Comparison of ENCODE assay signal across 9 cellular contexts in the genomic region with DNA sequence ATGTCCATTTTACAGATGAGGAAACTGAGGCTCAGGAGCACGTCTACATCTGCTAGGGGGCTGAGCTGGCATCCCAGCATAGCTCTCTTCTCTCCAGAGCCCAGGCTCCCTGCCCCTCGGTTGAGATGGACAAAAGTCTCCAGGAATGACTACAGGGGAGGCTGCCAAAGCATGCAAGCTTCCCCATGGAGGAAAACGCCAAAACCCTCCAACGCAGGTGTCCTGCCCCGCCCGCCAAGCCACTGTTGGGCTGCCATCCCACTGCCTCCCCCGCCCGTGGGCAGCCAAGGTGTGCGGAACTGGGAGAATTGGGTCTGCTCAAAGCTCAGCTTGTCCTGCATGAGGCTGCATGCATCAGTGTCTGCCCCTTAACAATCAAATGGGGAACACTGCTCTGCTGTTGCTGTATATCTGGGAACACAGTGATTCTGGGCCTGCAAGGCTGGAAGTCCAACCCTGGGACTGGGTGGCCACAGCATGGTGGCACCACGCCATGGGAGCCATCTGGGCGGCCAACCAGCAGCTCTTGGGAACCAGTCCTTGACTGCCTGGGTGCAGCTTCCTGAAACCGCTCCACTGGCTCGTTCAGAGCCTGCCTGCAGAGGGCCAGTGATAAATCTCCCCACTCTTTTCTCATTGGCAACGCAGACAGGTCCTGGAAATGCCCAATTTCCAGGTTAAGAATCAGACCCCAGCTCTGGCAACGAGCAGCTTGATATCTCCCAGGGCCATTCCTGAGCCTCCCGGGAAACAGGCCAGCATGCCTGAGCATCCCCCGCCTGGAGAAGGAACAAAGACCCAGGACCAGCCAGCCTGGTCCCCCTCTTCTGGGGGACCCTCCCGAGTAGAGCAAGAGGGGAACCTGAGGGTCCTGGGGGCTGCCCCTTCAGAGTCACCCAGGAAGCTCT. TPM values are rescaled to one million over a fixed set of nuclear protein-coding genes. Genes with fewer than 3 reads are reported as not detected.
DNase-seq lines count a peak whose midpoint lies in the region; ATAC-seq and TF ChIP-seq lines count a peak whose summit lies in the region.
"Had no signal": no experiment of that assay in that cellular context is flagged by ENCODE, and none has a peak within 500 bp of the region (broad histone marks: within the 10 kb centered on the region; RNA-seq: fewer than 3 reads in every experiment).

No MANE protein-coding gene starts in this region.

- POLR2A ChIA-PET in activated B cell treated with CpG ODN at 0.5 μM for 24 hours (lab: Charles Lee) = interaction anchor here (0.7 to 8.7 kb wide), 2 partner anchors 29 to 52 kb away, joined by 3 to 89 read pairs; no protein-coding TSS in a partner anchor
- POLR2A ChIA-PET in GM10248 (lab: Yijun Ruan, JAX) = interaction anchor here (0.6 to 1.7 kb wide), 4 partner anchors 9 to 32 kb away, joined by 3 to 8 read pairs (median 4); no protein-coding TSS in a partner anchor

- WGBS in hepatocyte (ENCODE audit: low lambda C conversion rate, missing lambda C conversion rate) = 86% methylated on average over 18 of the region's 18 CpGs

- no peaks in the 10 kb centered on the region for H3K9me3 Mint-ChIP-seq in activated B cell treated with CpG ODN at 0.5 μM for 24 hours
- H3K9me3 Mint-ChIP-seq in nephron progenitor cell = no peaks in the 10 kb centered on the region

- no peak for ATAC-seq in activated B cell treated with CpG ODN at 0.5 μM for 24 hours (ENCODE audit: low read depth)
- ATAC-seq in GM21825 (IDR thresholded peaks at IDR 0.05; ENCODE audit: unreplicated experiment) = no peak

- peaks cover 73% of the 10 kb centered on the region for H3K79me2 ChIP-seq in hepatocyte

- H3K9me3 ChIP-seq in hepatocyte (ENCODE audit: low read depth) (no peaks in the 10 kb centered on the region), skeletal muscle tissue (ENCODE audit: control insufficient read depth in 3 of 3, low read length in 3 of 3) (no peaks in the 10 kb centered on the region)

- H3K9ac ChIP-seq in skeletal muscle tissue (ENCODE audit: low read depth in 1 of 3, low read length in 3 of 3) = peak overlapping the region; percentile 16 to 81 (median 27)

- H3K4me3 Mint-ChIP-seq in activated B cell treated with CpG ODN at 0.5 μM for 24 hours (no peak overlapping the region), nephron progenitor cell (no peak overlapping the region)

- no peak overlapping the region for H3K4me2 ChIP-seq in hepatocyte

- peaks cover 77% of the 10 kb centered on the region for H3K4me1 Mint-ChIP-seq in activated B cell treated with CpG ODN at 0.5 μM for 24 hours
- peaks cover 77% of the 10 kb centered on the region for H3K4me1 Mint-ChIP-seq in nephron progenitor cell

- DNase-seq in GM03348 (ENCODE audit: low spot score) (peak; percentile 68), activated B cell treated with CpG ODN at 0.5 μM for 24 hours (no peak), hepatocyte (ENCODE audit: low spot score) (no peak), NCI-H146 (lab: John Stamatoyannopoulos, UW) (no peak), nephron progenitor cell (no peak), GM10248 (ENCODE audit: extremely low spot score) (no peak)
- DNase-seq: MM.1S had no signal

- CTCF ChIA-PET in activated B cell treated with CpG ODN at 0.5 μM for 24 hours (lab: Charles Lee) (interaction anchor here (22.0 kb wide), 1 partner anchor 29 kb away, joined by 369 read pairs; no protein-coding TSS in a partner anchor), GM10248 (lab: Yijun Ruan, JAX) (interaction anchor here (1.0 to 20.8 kb wide), 6 partner anchors 12 to 95 kb away, joined by 3 to 473 read pairs (median 6); no protein-coding TSS in a partner anchor)

- no peaks in the 10 kb centered on the region for H3K9me2 ChIP-seq in hepatocyte (replicated peaks; ENCODE audit: insufficient read depth)

- peaks cover 64% of the 10 kb centered on the region for H4K20me1 ChIP-seq in hepatocyte (ENCODE audit: insufficient read depth, poor library complexity, severe bottlenecking)

- no peaks in the 10 kb centered on the region for H3K36me3 ChIP-seq in hepatocyte (replicated peaks; ENCODE audit: insufficient read depth, low read depth)
- no peaks in the 10 kb centered on the region for H3K36me3 ChIP-seq in skeletal muscle tissue (ENCODE audit: control insufficient read depth in 3 of 3, insufficient read depth in 3 of 3, low read length in 3 of 3)

- H3K27me3 ChIP-seq in hepatocyte = no peaks in the 10 kb centered on the region
- H3K27me3 ChIP-seq in skeletal muscle tissue (ENCODE audit: control insufficient read depth in 3 of 3, insufficient read depth in 3 of 3, low read length in 3 of 3) = no peaks in the 10 kb centered on the region

- H3K27me3 Mint-ChIP-seq in activated B cell treated with CpG ODN at 0.5 μM for 24 hours (no peaks in the 10 kb centered on the region), nephron progenitor cell (ENCODE audit: low read depth, poor library complexity) (no peaks in the 10 kb centered on the region)

- H3K4me3 ChIP-seq in hepatocyte (no peak overlapping the region), skeletal muscle tissue (ENCODE audit: low read length in 3 of 3) (peak overlapping the region in 1 of 3 donors; percentile 29)

- H3K27ac ChIP-seq in hepatocyte (peak overlapping the region; percentile 83), skeletal muscle tissue (ENCODE audit: low read depth, low read length) (peak overlapping the region; percentile 87)

- H3K4me1 ChIP-seq in hepatocyte (ENCODE audit: insufficient read depth) (peaks cover 52% of the 10 kb centered on the region), skeletal muscle tissue (ENCODE audit: control insufficient read depth in 3 of 3, insufficient read depth in 3 of 3, low read length in 3 of 3) (peaks cover 88 to 93% (median 92%) of the 10 kb centered on the region in 3 donors)

- intact Hi-C loops in activated B cell treated with CpG ODN at 0.5 μM for 24 hours (cut with micrococcal nuclease) = no loop called here

- TF ChIP-seq CTCF in activated B cell treated with CpG ODN at 0.5 μM for 24 hours (IDR thresholded peaks at IDR 0.05) (no peak), hepatocyte (IDR thresholded peaks at IDR 0.05; ENCODE audit: poor library complexity) (no peak), nephron progenitor cell (IDR thresholded peaks at IDR 0.05) (no peak), GM10248 (IDR thresholded peaks at IDR 0.05; ENCODE audit: control extremely low read depth, extremely low read depth, low read depth, missing control alignments) (no peak)

- H3K27ac Mint-ChIP-seq in activated B cell treated with CpG ODN at 0.5 μM for 24 hours (peak overlapping the region; percentile 24), nephron progenitor cell (no peak overlapping the region)

- H2AFZ ChIP-seq in hepatocyte = no peak overlapping the region

- H3K36me3 Mint-ChIP-seq in activated B cell treated with CpG ODN at 0.5 μM for 24 hours (ENCODE audit: low read depth) = peaks cover 3% of the 10 kb centered on the region
- no peaks in the 10 kb centered on the region for H3K36me3 Mint-ChIP-seq in nephron progenitor cell (ENCODE audit: low read depth)

RNA-seq across cellular contexts. Expression of gene RALGDS, which starts 3.5 kb away (rescaled TPM):
- total RNA-seq in activated B cell treated with CpG ODN at 0.5 μM for 24 hours = 21.2 and 29.2 TPM in 2 replicates
- 26.9 and 30.9 TPM in 2 replicates for total RNA-seq in hepatocyte
- 48.0 and 51.7 TPM in 2 replicates for polyA plus RNA-seq in hepatocyte
- 26.1 TPM for total RNA-seq in skeletal muscle tissue

RNA-seq across cellular contexts. Expression of gene GBGT1, which starts 46.2 kb away (rescaled TPM):
- total RNA-seq in activated B cell treated with CpG ODN at 0.5 μM for 24 hours (42.2 and 49.5 TPM in 2 replicates), hepatocyte (10.1 and 15.5 TPM in 2 replicates), skeletal muscle tissue (2.6 TPM)
- 4.0 and 5.8 TPM in 2 replicates for polyA plus RNA-seq in hepatocyte

RNA-seq across cellular contexts. Expression of gene CEL, which starts 55.7 kb away (rescaled TPM):
- 0.49 and 0.64 TPM in 2 replicates for total RNA-seq in activated B cell treated with CpG ODN at 0.5 μM for 24 hours
- total RNA-seq in hepatocyte = 2.4 and 4.4 TPM in 2 replicates
- polyA plus RNA-seq in hepatocyte = 5.9 and 6.6 TPM in 2 replicates
- not detected for total RNA-seq in skeletal muscle tissue
